In genomic region chr9:79977510-79978197, GRCh38 we compare ENCODE assay signal across 14 cellular contexts.
"Had no signal": no experiment of that assay in that cellular context is flagged by ENCODE, and none has a peak within 500 bp of the region (broad histone marks: within the 10 kb centered on the region; RNA-seq: fewer than 3 reads in every experiment).

No MANE protein-coding gene starts in this region.

- DNase-seq: activated CD4-positive, alpha-beta memory T cell treated with anti-CD3 and anti-CD28 coated beads, Interleukin-2, amount 10 ng/mL, durations not matched to agents 7 days and 5 days; activated gamma-delta T cell; activated naive CD8-positive, alpha-beta T cell treated with anti-CD3 and anti-CD28 coated beads for 36 hours; activated T-cell treated with anti-CD3 and anti-CD28 coated beads, Interleukin-2, amount 50 U/mL, for 48 hours; left ventricle myocardium inferior; mesendoderm; stimulated activated CD4-positive, alpha-beta T cell treated with anti-CD3 and anti-CD28 coated beads, Interleukin-2, amount 100 ng/mL, for 24 hours; stimulated activated naive B cell treated with anti-CD40 and anti-IgM and Interleukin-4, amounts not matched to agents 10 μg/mL and 1 μg/mL and 100 μg/mL, for 72 hours; substantia nigra; transverse colon had no signal

- ATAC-seq: gastroesophageal sphincter; stimulated activated naive B cell treated with anti-CD40 and anti-IgM and Interleukin-4, amounts not matched to agents 10 μg/mL and 1 μg/mL and 100 μg/mL, for 72 hours had no signal

- H3K9me3 ChIP-seq: esophagus muscularis mucosa, gastroesophageal sphincter, left ventricle myocardium inferior, transverse colon had no signal

- H3K27ac Mint-ChIP-seq: activated CD4-positive, alpha-beta memory T cell treated with anti-CD3 and anti-CD28 coated beads, Interleukin-2, amount 10 ng/mL, durations not matched to agents 7 days and 5 days; activated naive CD8-positive, alpha-beta T cell treated with anti-CD3 and anti-CD28 coated beads for 36 hours; stimulated activated naive B cell treated with anti-CD40 and anti-IgM and Interleukin-4, amounts not matched to agents 10 μg/mL and 1 μg/mL and 100 μg/mL, for 72 hours had no signal

- H3K36me3 ChIP-seq: esophagus muscularis mucosa, gastroesophageal sphincter, left ventricle myocardium inferior, transverse colon had no signal

- H3K27me3 ChIP-seq: esophagus muscularis mucosa, gastroesophageal sphincter, transverse colon had no signal

- H3K9me3 Mint-ChIP-seq: activated CD4-positive, alpha-beta memory T cell treated with anti-CD3 and anti-CD28 coated beads, Interleukin-2, amount 10 ng/mL, durations not matched to agents 7 days and 5 days had no signal

- H3K4me1 Mint-ChIP-seq: activated CD4-positive, alpha-beta memory T cell treated with anti-CD3 and anti-CD28 coated beads, Interleukin-2, amount 10 ng/mL, durations not matched to agents 7 days and 5 days; activated naive CD8-positive, alpha-beta T cell treated with anti-CD3 and anti-CD28 coated beads for 36 hours had no signal

- H3K36me3 Mint-ChIP-seq: activated naive CD8-positive, alpha-beta T cell treated with anti-CD3 and anti-CD28 coated beads for 36 hours had no signal

- H3K27ac ChIP-seq: esophagus muscularis mucosa, gastroesophageal sphincter, left ventricle myocardium inferior, transverse colon had no signal

- H3K4me3 Mint-ChIP-seq: activated CD4-positive, alpha-beta memory T cell treated with anti-CD3 and anti-CD28 coated beads, Interleukin-2, amount 10 ng/mL, durations not matched to agents 7 days and 5 days; activated naive CD8-positive, alpha-beta T cell treated with anti-CD3 and anti-CD28 coated beads for 36 hours; neural crest cell; stimulated activated naive B cell treated with anti-CD40 and anti-IgM and Interleukin-4, amounts not matched to agents 10 μg/mL and 1 μg/mL and 100 μg/mL, for 72 hours had no signal

- H3K4me3 ChIP-seq: esophagus muscularis mucosa, gastroesophageal sphincter, left ventricle myocardium inferior, transverse colon had no signal

- H3K4me1 ChIP-seq: left ventricle myocardium inferior had no signal

- FAIRE-seq: keratinocyte had no signal
